13 cellular contexts compared by ENCODE assay signal in genomic region chr1:154624756-154625643, GRCh38.
DNase-seq lines count a peak whose midpoint lies in the region; ATAC-seq and TF ChIP-seq lines count a peak whose summit lies in the region.
"Had no signal": no experiment of that assay in that cellular context is flagged by ENCODE, and none has a peak within 500 bp of the region (broad histone marks: within the 10 kb centered on the region; RNA-seq: fewer than 3 reads in every experiment).

No MANE protein-coding gene starts in this region.

- H3K27me3 Mint-ChIP-seq in T-helper 2 cell treated with Interferon-gamma antibody and Interleukin-4, amounts not matched to agents 5 μg/mL and 100 μg/mL, for 36 hours (ENCODE audit: low read depth), result peaks cover 4% of the 10 kb centered on the region

- peak overlapping the region; percentile 16 for H3K4me3 Mint-ChIP-seq in T-helper 2 cell treated with Interferon-gamma antibody and Interleukin-4, amounts not matched to agents 5 μg/mL and 100 μg/mL, for 36 hours
- H3K4me3 Mint-ChIP-seq: dendritic cell treated with granulocyte-macrophage colony-stimulating factor and Interleukin-4, amounts not matched to agents 40 ng/mL and 50 ng/mL, for 4 days had no signal

- no peak for TF ChIP-seq CTCF in cardiac fibroblast (IDR thresholded peaks at IDR 0.05; ENCODE audit: low read depth, low read length)

- peaks cover 8% of the 10 kb centered on the region for H3K9me3 Mint-ChIP-seq in T-helper 2 cell treated with Interferon-gamma antibody and Interleukin-4, amounts not matched to agents 5 μg/mL and 100 μg/mL, for 36 hours
- H3K9me3 Mint-ChIP-seq: dendritic cell treated with granulocyte-macrophage colony-stimulating factor and Interleukin-4, amounts not matched to agents 40 ng/mL and 50 ng/mL, for 4 days had no signal

- no peak overlapping the region for H3K4me3 ChIP-seq in cardiac fibroblast (replicated peaks in 1 of 2; ENCODE audit: low read depth in 2 of 2, low read length in 2 of 2)
- H3K4me3 ChIP-seq: upper lobe of left lung had no signal

- H3K36me3 Mint-ChIP-seq in T-helper 2 cell treated with Interferon-gamma antibody and Interleukin-4, amounts not matched to agents 5 μg/mL and 100 μg/mL, for 36 hours (ENCODE audit: low read depth), result peaks cover 18% of the 10 kb centered on the region

- peaks cover 36% of the 10 kb centered on the region for H3K4me1 Mint-ChIP-seq in T-helper 2 cell treated with Interferon-gamma antibody and Interleukin-4, amounts not matched to agents 5 μg/mL and 100 μg/mL, for 36 hours (ENCODE audit: low read depth)

- no peak overlapping the region for H3K27ac Mint-ChIP-seq in T-helper 2 cell treated with Interferon-gamma antibody and Interleukin-4, amounts not matched to agents 5 μg/mL and 100 μg/mL, for 36 hours

- ATAC-seq in GM18502 (IDR thresholded peaks at IDR 0.05; ENCODE audit: poor library complexity, unreplicated experiment), result no peak

- no peak for DNase-seq in T-helper 2 cell treated with Interferon-gamma antibody and Interleukin-4, amounts not matched to agents 5 μg/mL and 100 μg/mL, for 36 hours (ENCODE audit: low spot score)
- DNase-seq in T-helper 2 cell (no peak), NCI-H226 (peak; percentile 15), cardiac fibroblast (ENCODE audit: low read depth in 2 of 2) (peak; percentile 20 to 65), non-pigmented ciliary epithelial cell (ENCODE audit: low read depth) (peak; percentile 90), COLO829 (ENCODE audit: low spot score) (no peak), NCI-H1417 treated with DMSO at 0.1 percent for 48 hours (lab: John Stamatoyannopoulos, UW) (no peak)
- DNase-seq: 8988T, NCI-H1930, SHP77, upper lobe of left lung had no signal

Comparison
In these comparisons a context has a peak if more than half of its experiments do, and no peak if none do; other contexts are left out.
1. DNase-seq: peak in NCI-H226 (single experiment), cardiac fibroblast (2 of 2) and non-pigmented ciliary epithelial cell (single experiment); none in T-helper 2 cell treated with Interferon-gamma antibody and Interleukin-4, amounts not matched to agents 5 μg/mL and 100 μg/mL, for 36 hours (single experiment), T-helper 2 cell (0 of 5), COLO829 (single experiment) and NCI-H1417 treated with DMSO at 0.1 percent for 48 hours (single experiment).